Comparison of ENCODE assay signal across 16 cellular contexts in the genomic region with DNA sequence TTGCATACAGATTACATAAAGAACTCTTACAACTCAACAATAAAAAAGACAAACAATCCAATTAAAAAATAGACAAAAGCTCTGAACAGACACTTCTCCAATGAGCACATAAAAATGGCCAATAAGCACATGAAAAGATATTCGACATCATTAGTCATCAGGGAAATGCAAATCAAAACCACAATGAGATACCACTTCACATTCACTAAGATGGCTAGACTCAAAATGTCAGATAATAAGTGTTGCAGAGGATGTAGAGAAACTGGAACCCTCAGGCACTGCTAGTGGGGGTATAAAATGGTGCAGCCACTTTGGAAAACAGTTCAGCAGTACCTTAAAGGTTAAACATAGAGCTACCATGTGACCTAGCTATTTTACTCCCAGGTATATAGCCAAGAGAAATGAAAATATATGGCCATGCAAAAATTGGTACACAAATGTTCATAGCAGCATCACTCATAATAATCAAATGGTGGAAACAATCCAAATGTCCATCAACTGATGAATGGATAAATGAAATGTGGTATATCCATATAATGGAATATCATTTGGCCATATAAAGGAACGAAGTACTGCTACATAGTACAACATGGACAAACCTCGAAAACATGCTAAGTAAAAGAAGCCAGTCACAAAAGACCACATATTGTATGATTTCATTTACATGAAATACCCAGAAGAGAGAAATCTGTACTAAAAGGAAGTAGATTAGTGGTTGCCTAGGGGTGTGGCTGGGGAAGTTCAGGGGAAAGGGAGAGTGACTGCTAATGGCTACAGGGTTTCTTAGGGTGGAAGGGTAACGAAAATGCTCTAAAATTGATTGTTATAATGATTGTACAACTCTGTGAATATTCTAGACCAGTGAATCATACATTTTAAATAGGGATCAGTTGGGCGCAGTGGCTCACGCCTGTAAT. TPM values are rescaled to one million over a fixed set of nuclear protein-coding genes. Genes with fewer than 3 reads are reported as not detected.
DNase-seq lines count a peak whose midpoint lies in the region; ATAC-seq and TF ChIP-seq lines count a peak whose summit lies in the region.
"Had no signal": no experiment of that assay in that cellular context is flagged by ENCODE, and none has a peak within 500 bp of the region (broad histone marks: within the 10 kb centered on the region; RNA-seq: fewer than 3 reads in every experiment).

No MANE protein-coding gene starts in this region.

- no peaks in the 10 kb centered on the region for H3K9me3 Mint-ChIP-seq in activated CD8-positive, alpha-beta memory T cell treated with anti-CD3 and anti-CD28 coated beads, Interleukin-2, amount 10 ng/mL, durations not matched to agents 7 days and 5 days (ENCODE audit: low read depth)
- no peaks in the 10 kb centered on the region for H3K9me3 Mint-ChIP-seq in stimulated activated naive CD8-positive, alpha-beta T cell treated with anti-CD3 and anti-CD28 coated beads, Interleukin-15, amount 100 ng/mL, for 72 hours

- DNase-seq in activated CD8-positive, alpha-beta memory T cell treated with anti-CD3 and anti-CD28 coated beads, Interleukin-2, amount 10 ng/mL, durations not matched to agents 7 days and 5 days, result no peak
- DNase-seq in activated CD8-positive, alpha-beta memory T cell treated with anti-CD3 and anti-CD28 coated beads, Interleukin-2, amount 50 U/mL, for 4 hours, result no peak
- peak; percentile 51 for DNase-seq in OCI-M1 (lab: John Stamatoyannopoulos, UW)
- peak; percentile 24 to 32 for DNase-seq in cardiac fibroblast (ENCODE audit: low read depth in 2 of 2)
- no peak for DNase-seq in stimulated activated naive CD8-positive, alpha-beta T cell treated with anti-CD3 and anti-CD28 coated beads, Interleukin-15, amount 100 ng/mL, for 72 hours
- DNase-seq in GM03348 (ENCODE audit: low spot score), result no peak
- DNase-seq: DMS79 treated with DMSO at 0.1 percent for 48 hours; effector memory CD4-positive, alpha-beta T cell; left ventricle myocardium superior; NCI-H146; upper lobe of left lung had no signal

- no peak for TF ChIP-seq CTCF in cardiac fibroblast (IDR thresholded peaks at IDR 0.05; ENCODE audit: low read depth, low read length)

- ATAC-seq in activated CD8-positive, alpha-beta memory T cell treated with anti-CD3 and anti-CD28 coated beads, Interleukin-2, amount 10 ng/mL, durations not matched to agents 7 days and 5 days, result peak; percentile 49
- peak; percentile 81 for ATAC-seq in stimulated activated naive CD8-positive, alpha-beta T cell treated with anti-CD3 and anti-CD28 coated beads, Interleukin-15, amount 100 ng/mL, for 72 hours
- ATAC-seq in HG02938 (IDR thresholded peaks at IDR 0.05; ENCODE audit: unreplicated experiment) (no peak), HG02623 (IDR thresholded peaks at IDR 0.05; ENCODE audit: unreplicated experiment) (no peak)
- ATAC-seq: left ventricle myocardium superior had no signal

- H3K4me3 Mint-ChIP-seq in activated CD8-positive, alpha-beta memory T cell treated with anti-CD3 and anti-CD28 coated beads, Interleukin-2, amount 10 ng/mL, durations not matched to agents 7 days and 5 days, result no peak overlapping the region
- peak overlapping the region; percentile 5 to 37 for H3K4me3 Mint-ChIP-seq in stimulated activated naive CD8-positive, alpha-beta T cell treated with anti-CD3 and anti-CD28 coated beads, Interleukin-15, amount 100 ng/mL, for 72 hours
- H3K4me3 Mint-ChIP-seq: neural progenitor cell had no signal

- H3K4me3 ChIP-seq in cardiac fibroblast (replicated peaks in 1 of 2; ENCODE audit: low read depth in 2 of 2, low read length in 2 of 2), result no peak overlapping the region
- H3K4me3 ChIP-seq: neural progenitor cell, skin epidermis, upper lobe of left lung had no signal

- H3K27ac Mint-ChIP-seq in activated CD8-positive, alpha-beta memory T cell treated with anti-CD3 and anti-CD28 coated beads, Interleukin-2, amount 10 ng/mL, durations not matched to agents 7 days and 5 days, result peak overlapping the region; percentile 56
- H3K27ac Mint-ChIP-seq in stimulated activated naive CD8-positive, alpha-beta T cell treated with anti-CD3 and anti-CD28 coated beads, Interleukin-15, amount 100 ng/mL, for 72 hours, result peak overlapping the region; percentile 13 to 60
- H3K27ac Mint-ChIP-seq: neural progenitor cell had no signal

- CTCF ChIA-PET in activated CD8-positive, alpha-beta memory T cell treated with anti-CD3 and anti-CD28 coated beads, Interleukin-2, amount 10 ng/mL, durations not matched to agents 7 days and 5 days (lab: Charles Lee), result interaction anchor here (1.2 to 1.6 kb wide), 3 partner anchors 14 to 55 kb away, joined by 3 to 6 read pairs (median 3); no protein-coding TSS in a partner anchor

- H3K36me3 Mint-ChIP-seq in activated CD8-positive, alpha-beta memory T cell treated with anti-CD3 and anti-CD28 coated beads, Interleukin-2, amount 10 ng/mL, durations not matched to agents 7 days and 5 days, result peaks cover 21% of the 10 kb centered on the region

- peaks cover 17% of the 10 kb centered on the region for H3K4me1 Mint-ChIP-seq in activated CD8-positive, alpha-beta memory T cell treated with anti-CD3 and anti-CD28 coated beads, Interleukin-2, amount 10 ng/mL, durations not matched to agents 7 days and 5 days
- peaks cover 23% of the 10 kb centered on the region for H3K4me1 Mint-ChIP-seq in stimulated activated naive CD8-positive, alpha-beta T cell treated with anti-CD3 and anti-CD28 coated beads, Interleukin-15, amount 100 ng/mL, for 72 hours

- no peaks in the 10 kb centered on the region for H3K27me3 Mint-ChIP-seq in activated CD8-positive, alpha-beta memory T cell treated with anti-CD3 and anti-CD28 coated beads, Interleukin-2, amount 10 ng/mL, durations not matched to agents 7 days and 5 days
- H3K27me3 Mint-ChIP-seq in stimulated activated naive CD8-positive, alpha-beta T cell treated with anti-CD3 and anti-CD28 coated beads, Interleukin-15, amount 100 ng/mL, for 72 hours, result no peaks in the 10 kb centered on the region

RNA-seq across cellular contexts. Expression of gene SASH3, which starts 29.3 kb away (rescaled TPM):
- 100 to 1,000 TPM; 231 to 248 TPM for total RNA-seq in activated CD8-positive, alpha-beta memory T cell treated with anti-CD3 and anti-CD28 coated beads, Interleukin-2, amount 10 ng/mL, durations not matched to agents 7 days and 5 days
- total RNA-seq: SK-MEL-5 had no signal

RNA-seq across cellular contexts. Expression of gene ZDHHC9, which starts 34.6 kb away (rescaled TPM):
- 1 to 10 TPM; 5.5 to 7.3 TPM for total RNA-seq in activated CD8-positive, alpha-beta memory T cell treated with anti-CD3 and anti-CD28 coated beads, Interleukin-2, amount 10 ng/mL, durations not matched to agents 7 days and 5 days

Comparison
In these comparisons a context has a peak if more than half of its experiments do, and no peak if none do; other contexts are left out.
1. ATAC-seq: peak in activated CD8-positive, alpha-beta memory T cell treated with anti-CD3 and anti-CD28 coated beads, Interleukin-2, amount 10 ng/mL, durations not matched to agents 7 days and 5 days (single experiment) and stimulated activated naive CD8-positive, alpha-beta T cell treated with anti-CD3 and anti-CD28 coated beads, Interleukin-15, amount 100 ng/mL, for 72 hours (single experiment); none in HG02938 (single experiment) and HG02623 (single experiment).
2. DNase-seq: peak in OCI-M1 (single experiment) and cardiac fibroblast (2 of 2); none in activated CD8-positive, alpha-beta memory T cell treated with anti-CD3 and anti-CD28 coated beads, Interleukin-2, amount 10 ng/mL, durations not matched to agents 7 days and 5 days (single experiment), activated CD8-positive, alpha-beta memory T cell treated with anti-CD3 and anti-CD28 coated beads, Interleukin-2, amount 50 U/mL, for 4 hours (single experiment), stimulated activated naive CD8-positive, alpha-beta T cell treated with anti-CD3 and anti-CD28 coated beads, Interleukin-15, amount 100 ng/mL, for 72 hours (0 of 2) and GM03348 (single experiment).